In genomic region chr16:528111-529011, GRCh38 we compare ENCODE assay signal across 1 cellular context.
TF ChIP-seq lines count a peak whose summit lies in the region.

No MANE protein-coding gene starts in this region.

TF ChIP-seq in HEK293, 187 proteins besides CTCF, POLR2A, EP300 and RAD21 (continued from another document):
- TF ChIP-seq, protein P1, sequence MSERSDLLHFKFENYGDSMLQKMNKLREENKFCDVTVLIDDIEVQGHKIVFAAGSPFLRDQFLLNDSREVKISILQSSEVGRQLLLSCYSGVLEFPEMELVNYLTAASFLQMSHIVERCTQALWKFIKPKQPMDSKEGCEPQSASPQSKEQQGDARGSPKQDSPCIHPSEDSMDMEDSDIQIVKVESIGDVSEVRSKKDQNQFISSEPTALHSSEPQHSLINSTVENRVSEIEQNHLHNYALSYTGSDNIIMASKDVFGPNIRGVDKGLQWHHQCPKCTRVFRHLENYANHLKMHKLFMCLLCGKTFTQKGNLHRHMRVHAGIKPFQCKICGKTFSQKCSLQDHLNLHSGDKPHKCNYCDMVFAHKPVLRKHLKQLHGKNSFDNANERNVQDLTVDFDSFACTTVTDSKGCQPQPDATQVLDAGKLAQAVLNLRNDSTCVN (tag by site-specific recombination; optimal IDR thresholded peaks at IDR 0.05): peak; percentile 59
- TF ChIP-seq ZNF24 (tag by site-specific recombination; IDR thresholded peaks at IDR 0.05): no peak
- TF ChIP-seq, protein P2, sequence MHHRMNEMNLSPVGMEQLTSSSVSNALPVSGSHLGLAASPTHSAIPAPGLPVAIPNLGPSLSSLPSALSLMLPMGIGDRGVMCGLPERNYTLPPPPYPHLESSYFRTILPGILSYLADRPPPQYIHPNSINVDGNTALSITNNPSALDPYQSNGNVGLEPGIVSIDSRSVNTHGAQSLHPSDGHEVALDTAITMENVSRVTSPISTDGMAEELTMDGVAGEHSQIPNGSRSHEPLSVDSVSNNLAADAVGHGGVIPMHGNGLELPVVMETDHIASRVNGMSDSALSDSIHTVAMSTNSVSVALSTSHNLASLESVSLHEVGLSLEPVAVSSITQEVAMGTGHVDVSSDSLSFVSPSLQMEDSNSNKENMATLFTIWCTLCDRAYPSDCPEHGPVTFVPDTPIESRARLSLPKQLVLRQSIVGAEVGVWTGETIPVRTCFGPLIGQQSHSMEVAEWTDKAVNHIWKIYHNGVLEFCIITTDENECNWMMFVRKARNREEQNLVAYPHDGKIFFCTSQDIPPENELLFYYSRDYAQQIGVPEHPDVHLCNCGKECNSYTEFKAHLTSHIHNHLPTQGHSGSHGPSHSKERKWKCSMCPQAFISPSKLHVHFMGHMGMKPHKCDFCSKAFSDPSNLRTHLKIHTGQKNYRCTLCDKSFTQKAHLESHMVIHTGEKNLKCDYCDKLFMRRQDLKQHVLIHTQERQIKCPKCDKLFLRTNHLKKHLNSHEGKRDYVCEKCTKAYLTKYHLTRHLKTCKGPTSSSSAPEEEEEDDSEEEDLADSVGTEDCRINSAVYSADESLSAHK (tag by site-specific recombination; IDR thresholded peaks at IDR 0.05): no peak
- no peak for TF ChIP-seq ZNF292 (tag by site-specific recombination; IDR thresholded peaks at IDR 0.05; ENCODE audit: borderline replicate concordance, low read depth)
- TF ChIP-seq ZNF654 (tag by site-specific recombination; IDR thresholded peaks at IDR 0.05; ENCODE audit: low read depth): no peak
- TF ChIP-seq OSR2 (tag by site-specific recombination; IDR thresholded peaks at IDR 0.05): no peak
- no peak for TF ChIP-seq ZSCAN4 (tag by site-specific recombination; IDR thresholded peaks at IDR 0.05)
- TF ChIP-seq, protein P3, sequence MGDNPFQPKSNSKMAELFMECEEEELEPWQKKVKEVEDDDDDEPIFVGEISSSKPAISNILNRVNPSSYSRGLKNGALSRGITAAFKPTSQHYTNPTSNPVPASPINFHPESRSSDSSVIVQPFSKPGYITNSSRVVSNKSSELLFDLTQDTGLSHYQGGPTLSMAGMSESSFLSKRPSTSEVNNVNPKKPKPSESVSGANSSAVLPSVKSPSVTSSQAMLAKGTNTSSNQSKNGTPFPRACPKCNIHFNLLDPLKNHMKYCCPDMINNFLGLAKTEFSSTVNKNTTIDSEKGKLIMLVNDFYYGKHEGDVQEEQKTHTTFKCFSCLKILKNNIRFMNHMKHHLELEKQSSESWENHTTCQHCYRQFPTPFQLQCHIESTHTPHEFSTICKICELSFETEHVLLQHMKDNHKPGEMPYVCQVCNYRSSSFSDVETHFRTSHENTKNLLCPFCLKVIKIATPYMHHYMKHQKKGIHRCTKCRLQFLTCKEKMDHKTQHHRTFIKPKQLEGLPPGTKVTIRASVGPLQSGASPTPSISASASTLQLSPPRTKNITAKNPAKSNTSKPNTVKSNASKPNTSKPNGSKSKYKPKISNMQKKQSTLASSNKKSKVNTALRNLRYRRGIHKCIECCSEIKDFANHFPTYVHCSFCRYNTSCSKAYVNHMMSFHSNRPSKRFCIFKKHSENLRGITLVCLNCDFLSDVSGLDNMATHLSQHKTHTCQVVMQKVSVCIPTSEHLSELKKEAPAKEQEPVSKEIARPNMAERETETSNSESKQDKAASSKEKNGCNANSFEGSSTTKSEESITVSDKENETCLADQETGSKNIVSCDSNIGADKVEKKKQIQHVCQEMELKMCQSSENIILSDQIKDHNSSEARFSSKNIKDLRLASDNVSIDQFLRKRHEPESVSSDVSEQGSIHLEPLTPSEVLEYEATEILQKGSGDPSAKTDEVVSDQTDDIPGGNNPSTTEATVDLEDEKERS (tag by site-specific recombination; IDR thresholded peaks at IDR 0.05): no peak
- peak; percentile 74 for TF ChIP-seq ZNF692 (tag by site-specific recombination; IDR thresholded peaks at IDR 0.05)
- no peak for TF ChIP-seq ZNF140 (tag by site-specific recombination; IDR thresholded peaks at IDR 0.05)
- no peak for TF ChIP-seq ZNF169 (tag by site-specific recombination; IDR thresholded peaks at IDR 0.05)
- peak; percentile 77 for TF ChIP-seq ZBTB48 (tag by site-specific recombination; IDR thresholded peaks at IDR 0.05)
- TF ChIP-seq ZNF791 (tag by site-specific recombination; IDR thresholded peaks at IDR 0.05): no peak
- no peak for TF ChIP-seq GLI4 (tag by site-specific recombination; IDR thresholded peaks at IDR 0.05)
- TF ChIP-seq ZNF23 (tag by site-specific recombination; IDR thresholded peaks at IDR 0.05; ENCODE audit: borderline replicate concordance): no peak
- TF ChIP-seq ZNF664 (tag by site-specific recombination; IDR thresholded peaks at IDR 0.05): no peak
- no peak for TF ChIP-seq ZNF114 (tag by site-specific recombination; IDR thresholded peaks at IDR 0.05)
- no peak for TF ChIP-seq ZBTB1 (tag by site-specific recombination; IDR thresholded peaks at IDR 0.05)
- TF ChIP-seq ZNF404 (tag by site-specific recombination; IDR thresholded peaks at IDR 0.05): no peak
- TF ChIP-seq TCF7L2 (IDR thresholded peaks at IDR 0.05; ENCODE audit: borderline replicate concordance, low read depth, low read length): no peak
- TF ChIP-seq EGR2 (tag by site-specific recombination; IDR thresholded peaks at IDR 0.05; ENCODE audit: low read depth): peak; percentile 29; the same call in 1 of the 2 replicates
- no peak for TF ChIP-seq ZNF366 (tag by site-specific recombination; conservative IDR thresholded peaks at IDR 0.05)
- TF ChIP-seq ZNF138 (tag by site-specific recombination; IDR thresholded peaks at IDR 0.05; ENCODE audit: borderline replicate concordance): no peak
